ENCODE assay signal across 23 cellular contexts in the genomic region with DNA sequence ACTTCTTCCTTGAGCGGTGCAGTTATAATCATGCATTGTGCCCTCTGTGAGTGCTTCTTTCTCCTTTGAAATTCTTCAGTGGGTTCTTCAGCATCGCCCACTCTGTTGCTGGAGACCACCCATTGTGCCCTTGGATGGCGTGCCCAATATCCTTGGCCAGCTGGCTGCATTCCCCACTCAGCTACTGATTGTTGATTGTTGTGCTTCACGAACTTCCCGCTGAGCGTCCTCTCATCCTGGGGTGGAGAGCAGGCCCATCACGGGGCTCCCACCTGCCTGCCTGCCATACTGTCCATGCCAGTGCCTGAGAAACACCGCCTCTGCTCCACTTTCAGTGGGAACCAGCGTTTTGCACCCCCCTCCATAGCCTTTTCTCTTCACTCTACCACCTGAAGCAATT. TPM values are rescaled to one million over a fixed set of nuclear protein-coding genes. Genes with fewer than 3 reads are reported as not detected.
"Had no signal": no experiment of that assay in that cellular context is flagged by ENCODE, and none has a peak within 500 bp of the region (broad histone marks: within the 10 kb centered on the region; RNA-seq: fewer than 3 reads in every experiment).

No MANE protein-coding gene starts in this region.

- FAIRE-seq: endothelial cell of umbilical vein, islet of Langerhans had no signal

- H3K4me1 ChIP-seq: esophagus muscularis mucosa, lower lobe of right lung, parathyroid adenoma, testis, upper lobe of left lung had no signal

- H3K4me2 ChIP-seq: smooth muscle cell had no signal

- DNase-seq: activated CD4-positive, alpha-beta T cell treated with anti-CD3 and anti-CD28 coated beads, Interleukin-2, amount 10 ng/mL, durations not matched to agents 7 days and 5 days; activated CD8-positive, alpha-beta T cell treated with anti-CD3 and anti-CD28 coated beads, Interleukin-2, amount 10 ng/mL, durations not matched to agents 7 days and 5 days; activated naive CD4-positive, alpha-beta T cell treated with Interleukin-2 at 50 U/mL for 16 hours; activated naive CD8-positive, alpha-beta T cell treated with anti-CD3 and anti-CD28 coated beads, Interleukin-2, amount 10 ng/mL, durations not matched to agents 7 days and 5 days; activated T-cell treated with anti-CD3 and anti-CD28 coated beads, Interleukin-2, amount 50 U/mL, for 24 hours; amygdala; effector CD8-positive, alpha-beta T cell; lower lobe of right lung; stimulated activated CD4-positive, alpha-beta T cell treated with anti-CD3 and anti-CD28 coated beads, Interleukin-4, amount 100 ng/mL, for 1 hour; T1000; testis; upper lobe of left lung had no signal

- H3K9ac ChIP-seq: parathyroid adenoma had no signal

- H3K79me2 ChIP-seq: parathyroid adenoma had no signal

- H3K9me3 ChIP-seq: esophagus muscularis mucosa, lower lobe of right lung, neutrophil, testis, upper lobe of left lung had no signal

- H3K27ac ChIP-seq: cardiac muscle cell, esophagus muscularis mucosa, lower lobe of right lung, neutrophil, parathyroid adenoma, testis, upper lobe of left lung had no signal

- H3K36me3 ChIP-seq: cardiac muscle cell, esophagus muscularis mucosa, lower lobe of right lung, neutrophil, upper lobe of left lung had no signal

- H3K4me3 ChIP-seq: cardiac muscle cell, esophagus muscularis mucosa, lower lobe of right lung, smooth muscle cell, testis, upper lobe of left lung had no signal

- H2AFZ ChIP-seq: parathyroid adenoma had no signal

- H3K27me3 ChIP-seq: esophagus muscularis mucosa, testis, upper lobe of left lung had no signal

- ATAC-seq: activated CD8-positive, alpha-beta T cell treated with anti-CD3 and anti-CD28 coated beads, Interleukin-2, amount 10 ng/mL, durations not matched to agents 7 days and 5 days; lower lobe of right lung; natural killer cell treated with Interleukin-12 subunit alpha and Interleukin-12 subunit beta and Interleukin-15 and Interleukin-18, amount 100 ng/mL, for 72 hours had no signal

RNA-seq across cellular contexts. Expression of a gene that starts 8.6 kb away (rescaled TPM):
- total RNA-seq: activated CD4-positive, alpha-beta T cell treated with anti-CD3 and anti-CD28 coated beads, Interleukin-2, amount 10 ng/mL, durations not matched to agents 7 days and 5 days; activated CD8-positive, alpha-beta T cell treated with anti-CD3 and anti-CD28 coated beads, Interleukin-2, amount 10 ng/mL, durations not matched to agents 7 days and 5 days; activated naive CD8-positive, alpha-beta T cell treated with anti-CD3 and anti-CD28 coated beads, Interleukin-2, amount 10 ng/mL, durations not matched to agents 7 days and 5 days; activated T-helper 2 cell treated with anti-CD3 and anti-CD28 coated beads, Interferon-gamma antibody, Interleukin-2, Interleukin-4, amounts not matched to agents 10 μg/mL and 5 μg/mL and 100 μg/mL, durations not matched to agents 14 hours and 24 hours and 36 hours; cardiac muscle cell; chondrocyte; mesothelial cell of epicardium; natural killer cell treated with Interleukin-12 subunit alpha and Interleukin-12 subunit beta and Interleukin-15 and Interleukin-18, amount 100 ng/mL, for 72 hours had no signal
- polyA plus RNA-seq: cardiac muscle cell had no signal

RNA-seq across cellular contexts. Expression of a gene that starts 56.8 kb away (rescaled TPM):
- total RNA-seq: activated CD4-positive, alpha-beta T cell treated with anti-CD3 and anti-CD28 coated beads, Interleukin-2, amount 10 ng/mL, durations not matched to agents 7 days and 5 days; activated CD8-positive, alpha-beta T cell treated with anti-CD3 and anti-CD28 coated beads, Interleukin-2, amount 10 ng/mL, durations not matched to agents 7 days and 5 days; activated naive CD8-positive, alpha-beta T cell treated with anti-CD3 and anti-CD28 coated beads, Interleukin-2, amount 10 ng/mL, durations not matched to agents 7 days and 5 days; activated T-helper 2 cell treated with anti-CD3 and anti-CD28 coated beads, Interferon-gamma antibody, Interleukin-2, Interleukin-4, amounts not matched to agents 10 μg/mL and 5 μg/mL and 100 μg/mL, durations not matched to agents 14 hours and 24 hours and 36 hours; chondrocyte; natural killer cell treated with Interleukin-12 subunit alpha and Interleukin-12 subunit beta and Interleukin-15 and Interleukin-18, amount 100 ng/mL, for 72 hours had no signal
- polyA plus RNA-seq: cardiac muscle cell had no signal
